Comparison of ENCODE assay signal across 16 cellular contexts in the genomic region with DNA sequence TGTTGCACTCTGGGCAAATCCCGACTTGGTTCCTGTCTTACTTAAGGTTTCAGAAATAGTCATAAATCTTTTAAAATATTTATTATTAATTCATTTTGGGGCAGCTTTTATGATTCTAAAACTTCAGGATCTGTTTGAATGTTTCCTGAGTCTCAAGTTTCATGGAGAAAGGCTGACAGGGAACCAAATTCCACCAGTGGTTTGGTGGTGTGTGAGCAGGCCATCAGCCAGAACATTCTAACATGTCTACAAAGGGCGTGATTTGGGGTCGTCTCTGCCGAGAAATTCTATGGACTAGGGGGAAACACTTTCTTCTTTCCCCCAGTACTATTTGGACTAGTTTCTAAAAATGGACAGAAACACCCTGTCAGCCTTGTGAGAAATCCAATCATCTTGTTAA.
"Had no signal": no experiment of that assay in that cellular context is flagged by ENCODE, and none has a peak within 500 bp of the region (broad histone marks: within the 10 kb centered on the region; RNA-seq: fewer than 3 reads in every experiment).

No MANE protein-coding gene starts in this region.

- H3K36me3 ChIP-seq: colonic mucosa, prostate gland, sigmoid colon had no signal

- H3K27me3 ChIP-seq: colonic mucosa, sigmoid colon, testis had no signal

- DNase-seq: activated CD4-positive, alpha-beta memory T cell treated with anti-CD3 and anti-CD28 coated beads for 36 hours; activated CD4-positive, alpha-beta T cell treated with anti-CD3 and anti-CD28 coated beads for 1 hour; activated effector memory CD4-positive, alpha-beta T cell treated with anti-CD3 and anti-CD28 coated beads, Interleukin-2, amount 50 U/mL, for 16 hours; activated T-cell treated with anti-CD3 and anti-CD28 coated beads, Interleukin-2, amount 50 U/mL, for 4 hours; colonic mucosa; hippocampal formation; natural killer cell; sigmoid colon; stimulated activated CD4-positive, alpha-beta T cell treated with anti-CD3 and anti-CD28 coated beads, Interleukin-4, amount 100 ng/mL, for 4 hours; stimulated activated naive CD8-positive, alpha-beta T cell treated with anti-CD3 and anti-CD28 coated beads, Interleukin-15, amount 100 ng/mL, for 72 hours; T-cell; T1000; testis had no signal

- H3K9me3 ChIP-seq: colonic mucosa, prostate gland, sigmoid colon, testis had no signal

- ATAC-seq: activated naive CD4-positive, alpha-beta T cell treated with anti-CD3 and anti-CD28 coated beads, Interleukin-2, amount 50 U/mL, for 72 hours; activated T-cell treated with anti-CD3 and anti-CD28 coated beads, Interleukin-2, amount 50 U/mL, for 4 hours; natural killer cell; stimulated activated naive CD8-positive, alpha-beta T cell treated with anti-CD3 and anti-CD28 coated beads, Interleukin-15, amount 100 ng/mL, for 72 hours; T-cell had no signal

- H3K4me1 ChIP-seq: colonic mucosa, prostate gland, testis had no signal

- H3K27ac ChIP-seq: colonic mucosa, prostate gland, testis had no signal

- H3K4me3 ChIP-seq: colonic mucosa, lung, prostate gland, sigmoid colon, testis had no signal
